19 cellular contexts compared by ENCODE assay signal in genomic region chr2:146532748-146533147, GRCh38.
"Had no signal": no experiment of that assay in that cellular context is flagged by ENCODE, and none has a peak within 500 bp of the region (broad histone marks: within the 10 kb centered on the region; RNA-seq: fewer than 3 reads in every experiment).

No MANE protein-coding gene starts in this region.

- H3K9me3 Mint-ChIP-seq: activated CD4-positive, alpha-beta T cell treated with anti-CD3 and anti-CD28 coated beads, Interleukin-2, amount 10 ng/mL, durations not matched to agents 24 days and 14 days; activated T-helper 2 cell treated with anti-CD3 and anti-CD28 coated beads, Interferon-gamma antibody, Interleukin-2, Interleukin-4, amounts not matched to agents 10 μg/mL and 5 μg/mL and 100 μg/mL, durations not matched to agents 14 hours and 24 hours and 36 hours had no signal

- H3K4me2 ChIP-seq: smooth muscle cell had no signal

- DNase-seq: activated CD4-positive, alpha-beta T cell treated with anti-CD3 and anti-CD28 coated beads, Interleukin-2, amount 10 ng/mL, durations not matched to agents 24 days and 14 days; activated CD8-positive, alpha-beta T cell treated with anti-CD3 and anti-CD28 coated beads, Interleukin-2, amount 10 ng/mL, durations not matched to agents 7 days and 5 days; activated naive CD4-positive, alpha-beta T cell treated with Interleukin-2 at 50 U/mL for 16 hours; activated naive CD8-positive, alpha-beta T cell treated with anti-CD3 and anti-CD28 coated beads, Interleukin-2, amount 10 ng/mL, durations not matched to agents 7 days and 5 days; activated T-cell treated with anti-CD3 and anti-CD28 coated beads, Interleukin-2, amount 50 U/mL, for 24 hours; amygdala; dermis blood vessel endothelial cell; mucosa of descending colon; naive B cell; pancreas; stimulated activated CD4-positive, alpha-beta T cell treated with anti-CD3 and anti-CD28 coated beads, Interleukin-4, amount 100 ng/mL, for 1 hour; stomach; trophoblast cell had no signal

- H3K4me1 ChIP-seq: pancreas, stomach had no signal

- FAIRE-seq: pancreas had no signal

- H3K4me3 Mint-ChIP-seq: activated CD4-positive, alpha-beta T cell treated with anti-CD3 and anti-CD28 coated beads, Interleukin-2, amount 10 ng/mL, durations not matched to agents 24 days and 14 days; activated CD8-positive, alpha-beta T cell treated with anti-CD3 and anti-CD28 coated beads, Interleukin-2, amount 10 ng/mL, durations not matched to agents 7 days and 5 days; activated naive CD8-positive, alpha-beta T cell treated with anti-CD3 and anti-CD28 coated beads, Interleukin-2, amount 10 ng/mL, durations not matched to agents 7 days and 5 days; activated T-cell treated with anti-CD3 and anti-CD28 coated beads, Interleukin-2, amount 50 U/mL, for 24 hours; memory B cell; naive B cell; stimulated activated effector memory CD8-positive, alpha-beta T cell treated with anti-CD3 and anti-CD28 coated beads, Interleukin-12 subunit alpha, Interleukin-12 subunit beta, amount 100 ng/mL, for 72 hours had no signal

- H3K27ac ChIP-seq: cardiac muscle cell, neutrophil, pancreas, stomach had no signal

- H3K36me3 ChIP-seq: cardiac muscle cell, neutrophil, pancreas, stomach had no signal

- H3K27me3 Mint-ChIP-seq: activated CD4-positive, alpha-beta T cell treated with anti-CD3 and anti-CD28 coated beads, Interleukin-2, amount 10 ng/mL, durations not matched to agents 24 days and 14 days; activated naive CD8-positive, alpha-beta T cell treated with anti-CD3 and anti-CD28 coated beads, Interleukin-2, amount 10 ng/mL, durations not matched to agents 7 days and 5 days; activated T-cell treated with anti-CD3 and anti-CD28 coated beads, Interleukin-2, amount 50 U/mL, for 24 hours; naive B cell had no signal

- H3K27me3 ChIP-seq: cardiac muscle cell, neutrophil, pancreas, stomach had no signal

- H3K36me3 Mint-ChIP-seq: activated naive CD8-positive, alpha-beta T cell treated with anti-CD3 and anti-CD28 coated beads, Interleukin-2, amount 10 ng/mL, durations not matched to agents 7 days and 5 days; memory B cell; naive B cell; stimulated activated effector memory CD8-positive, alpha-beta T cell treated with anti-CD3 and anti-CD28 coated beads, Interleukin-12 subunit alpha, Interleukin-12 subunit beta, amount 100 ng/mL, for 72 hours had no signal

- H3K4me1 Mint-ChIP-seq: activated CD4-positive, alpha-beta T cell treated with anti-CD3 and anti-CD28 coated beads, Interleukin-2, amount 10 ng/mL, durations not matched to agents 24 days and 14 days; activated naive CD8-positive, alpha-beta T cell treated with anti-CD3 and anti-CD28 coated beads, Interleukin-2, amount 10 ng/mL, durations not matched to agents 7 days and 5 days; memory B cell; naive B cell; stimulated activated effector memory CD8-positive, alpha-beta T cell treated with anti-CD3 and anti-CD28 coated beads, Interleukin-12 subunit alpha, Interleukin-12 subunit beta, amount 100 ng/mL, for 72 hours had no signal

- H3K9me3 ChIP-seq: mucosa of descending colon, neutrophil, pancreas, stomach had no signal

- H3K4me3 ChIP-seq: cardiac muscle cell, mucosa of descending colon, pancreas, smooth muscle cell, stomach had no signal

- H3K27ac Mint-ChIP-seq: activated CD4-positive, alpha-beta T cell treated with anti-CD3 and anti-CD28 coated beads, Interleukin-2, amount 10 ng/mL, durations not matched to agents 24 days and 14 days; activated CD8-positive, alpha-beta T cell treated with anti-CD3 and anti-CD28 coated beads, Interleukin-2, amount 10 ng/mL, durations not matched to agents 7 days and 5 days; activated naive CD8-positive, alpha-beta T cell treated with anti-CD3 and anti-CD28 coated beads, Interleukin-2, amount 10 ng/mL, durations not matched to agents 7 days and 5 days; activated T-cell treated with anti-CD3 and anti-CD28 coated beads, Interleukin-2, amount 50 U/mL, for 24 hours; activated T-helper 2 cell treated with anti-CD3 and anti-CD28 coated beads, Interferon-gamma antibody, Interleukin-2, Interleukin-4, amounts not matched to agents 10 μg/mL and 5 μg/mL and 100 μg/mL, durations not matched to agents 14 hours and 24 hours and 36 hours; memory B cell; naive B cell; stimulated activated effector memory CD8-positive, alpha-beta T cell treated with anti-CD3 and anti-CD28 coated beads, Interleukin-12 subunit alpha, Interleukin-12 subunit beta, amount 100 ng/mL, for 72 hours had no signal
